ENCODE assay signal across 17 cellular contexts in the genomic region with DNA sequence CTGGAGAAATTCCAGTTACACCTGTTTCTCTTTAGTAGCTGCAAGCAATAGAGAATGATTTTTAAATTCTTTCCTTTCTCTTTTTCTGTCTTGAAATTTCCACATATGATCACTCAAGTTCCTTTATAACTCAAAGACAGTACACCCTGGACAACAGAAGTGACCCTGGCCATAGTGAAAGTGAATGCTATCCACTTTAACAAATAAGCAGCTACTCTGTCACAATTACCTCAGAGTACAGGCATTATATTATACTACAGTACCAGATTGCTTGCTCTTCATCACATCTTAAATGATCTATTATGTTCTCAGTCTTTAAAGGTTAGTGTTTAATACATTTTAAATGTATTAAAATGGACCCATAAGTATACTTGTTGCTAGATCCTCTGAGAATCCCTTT.
A peak's percentile ranks its signal among the peaks of the same experiment; 100 is the strongest.
DNase-seq lines count a peak whose midpoint lies in the region; ATAC-seq and TF ChIP-seq lines count a peak whose summit lies in the region.
"Had no signal": no experiment of that assay in that cellular context is flagged by ENCODE, and none has a peak within 500 bp of the region (broad histone marks: within the 10 kb centered on the region; RNA-seq: fewer than 3 reads in every experiment).

No MANE protein-coding gene starts in this region.

- intact Hi-C loops in CD4-positive, alpha-beta T cell (cut with DNase I, micrococcal nuclease), result loop anchor here (2.0 to 10.0 kb wide), 4 partner anchors 13 to 243 kb away; no protein-coding TSS in a partner anchor

- H3K36me3 Mint-ChIP-seq in CD4-positive, alpha-beta T cell (ENCODE audit: low read depth), result peaks cover 39% of the 10 kb centered on the region
- H3K36me3 Mint-ChIP-seq in memory B cell, result peaks cover 15% of the 10 kb centered on the region

- no peaks in the 10 kb centered on the region for H3K27me3 Mint-ChIP-seq in CD4-positive, alpha-beta T cell
- no peaks in the 10 kb centered on the region for H3K27me3 Mint-ChIP-seq in memory B cell
- H3K27me3 Mint-ChIP-seq: CD8-positive, alpha-beta memory T cell had no signal

- no peak overlapping the region for H3K27ac ChIP-seq in CD4-positive, alpha-beta T cell (ENCODE audit: low read depth, low read length)
- H3K27ac ChIP-seq: HL-60, RWPE1 had no signal

- POLR2A ChIA-PET in CD4-positive, alpha-beta T cell (lab: Charles Lee), result interaction anchor here (2.3 kb wide), 1 partner anchor 13 kb away, joined by 13 read pairs; no protein-coding TSS in a partner anchor

- no peaks in the 10 kb centered on the region for H3K9me3 Mint-ChIP-seq in CD4-positive, alpha-beta T cell
- no peaks in the 10 kb centered on the region for H3K9me3 Mint-ChIP-seq in memory B cell
- H3K9me3 Mint-ChIP-seq: CD8-positive, alpha-beta memory T cell had no signal

- peaks cover 88% of the 10 kb centered on the region for H3K4me1 Mint-ChIP-seq in CD4-positive, alpha-beta T cell (ENCODE audit: low read depth)
- H3K4me1 Mint-ChIP-seq in memory B cell, result peaks cover 31% of the 10 kb centered on the region

- no peaks in the 10 kb centered on the region for H3K27me3 ChIP-seq in CD4-positive, alpha-beta T cell (ENCODE audit: control insufficient read depth, insufficient read depth, low read length)

- peak overlapping the region; percentile 78 for H3K27ac Mint-ChIP-seq in CD4-positive, alpha-beta T cell
- H3K27ac Mint-ChIP-seq in memory B cell, result peak overlapping the region; percentile 77

- no peak for DNase-seq in CD4-positive, alpha-beta T cell
- DNase-seq in OCI-M1 (lab: John Stamatoyannopoulos, UW) (peak; percentile 13), memory B cell (ENCODE audit: low spot score in 2 of 2) (no peak), OCI-M2 (lab: John Stamatoyannopoulos, UW; ENCODE audit: unreplicated experiment) (no peak)
- DNase-seq: ACHN, KBM-7, NCI-H1092 treated with DMSO at 0.1 percent for 48 hours, NCI-H1694, NCI-H510A, NCI-H82 had no signal

- no peak for TF ChIP-seq CTCF in CD4-positive, alpha-beta T cell (IDR thresholded peaks at IDR 0.05)

- no peak overlapping the region for H3K4me3 Mint-ChIP-seq in CD4-positive, alpha-beta T cell
- no peak overlapping the region for H3K4me3 Mint-ChIP-seq in memory B cell
- H3K4me3 Mint-ChIP-seq: CD8-positive, alpha-beta memory T cell had no signal

- CTCF ChIA-PET in CD4-positive, alpha-beta T cell (lab: Charles Lee), result interaction anchor here (1.0 to 1.1 kb wide), 2 partner anchors 132 to 289 kb away, joined by 3 to 4 read pairs; no protein-coding TSS in a partner anchor

- H3K9me3 ChIP-seq in CD4-positive, alpha-beta T cell (ENCODE audit: control insufficient read depth, low read length), result no peaks in the 10 kb centered on the region

- no peak for ATAC-seq in CD4-positive, alpha-beta T cell (ENCODE audit: poor library complexity)
- peak; percentile 30 for ATAC-seq in GM18511 (IDR thresholded peaks at IDR 0.05; ENCODE audit: unreplicated experiment)
- ATAC-seq in memory B cell (ENCODE audit: low read depth), result no peak
- ATAC-seq in GM18498 (IDR thresholded peaks at IDR 0.05; ENCODE audit: unreplicated experiment), result no peak
- no peak for ATAC-seq in HG03280 (IDR thresholded peaks at IDR 0.05; ENCODE audit: unreplicated experiment)
- ATAC-seq: HCT116 had no signal
